Comparison of ENCODE assay signal across 8 cellular contexts in genomic region chr3:51995346-51996156, GRCh38.
DNase-seq lines count a peak whose midpoint lies in the region; FAIRE-seq and TF ChIP-seq lines count a peak whose summit lies in the region.

RPL29 (minus strand) TSS chr3:51995895; CDS start chr3:51995461, 434 bp downstream.

- H3K4me3 ChIP-seq in Loucy (ENCODE audit: low read length, poor library complexity, severe bottlenecking) = peak within 1 kb of the TSS; percentile 98
- H3K4me3 ChIP-seq in fibroblast of pulmonary artery (replicated peaks; ENCODE audit: low read depth, low read length) = peak within 1 kb of the TSS; percentile 99

- H3F3A ChIP-seq in Loucy (ENCODE audit: low read depth) = no peaks in the 10 kb centered on the region

- peak; percentile 81 for TF ChIP-seq POLR2A in H54 (IDR thresholded peaks at IDR 0.05; ENCODE audit: low read depth, low read length)

- DNase-seq in ELF-1 (ENCODE audit: low read depth, low spot score) (peak; percentile 95), H54 (ENCODE audit: insufficient read length, low spot score) (peak; percentile 88), SHP77 (lab: John Stamatoyannopoulos, UW) (peak; percentile 87 to 88), fibroblast of pulmonary artery (ENCODE audit: low read depth) (peak; percentile 98), nephron progenitor cell (peak; percentile 84)
- DNase-seq in activated T-helper 9 cell treated with anti-CD3 and anti-CD28 coated beads, Interleukin-2, amount 50 U/mL, for 16 hours (ENCODE audit: low read depth) = peak; percentile 86

- peaks cover 28% of the 10 kb centered on the region; the same call in 1 of the 2 replicates for H3K36me3 ChIP-seq in Loucy (ENCODE audit: insufficient read depth, low read length)

- peak within 1 kb of the TSS; percentile 100 for H3K27ac Mint-ChIP-seq in nephron progenitor cell
- H3K27ac Mint-ChIP-seq in stimulated activated naive CD8-positive, alpha-beta T cell treated with anti-CD3 and anti-CD28 coated beads, Interleukin-15, Interleukin-2, amounts not matched to agents 100 ng/mL and 50 ng/mL, for 24 hours = peak within 1 kb of the TSS; percentile 100

- peaks cover 10% of the 10 kb centered on the region for H3K27me3 ChIP-seq in Loucy (ENCODE audit: insufficient read depth, low read length, poor library complexity, severe bottlenecking)

- peak within 1 kb of the TSS; percentile 100 for H3K4me2 ChIP-seq in Loucy (ENCODE audit: low read depth, low read length, poor library complexity, severe bottlenecking)

- peaks cover 43% of the 10 kb centered on the region for H4K20me1 ChIP-seq in Loucy (ENCODE audit: insufficient read depth, low read length, poor library complexity, severe bottlenecking)

- H3K27me3 Mint-ChIP-seq in nephron progenitor cell (ENCODE audit: low read depth, poor library complexity) = peaks cover 11% of the 10 kb centered on the region
- H3K27me3 Mint-ChIP-seq in stimulated activated naive CD8-positive, alpha-beta T cell treated with anti-CD3 and anti-CD28 coated beads, Interleukin-15, Interleukin-2, amounts not matched to agents 100 ng/mL and 50 ng/mL, for 24 hours = no peaks in the 10 kb centered on the region

- no peaks in the 10 kb centered on the region for H3K9me2 ChIP-seq in Loucy (replicated peaks; ENCODE audit: low read depth, low read length)

- H3K9me3 Mint-ChIP-seq in nephron progenitor cell = no peaks in the 10 kb centered on the region
- H3K9me3 Mint-ChIP-seq in stimulated activated naive CD8-positive, alpha-beta T cell treated with anti-CD3 and anti-CD28 coated beads, Interleukin-15, Interleukin-2, amounts not matched to agents 100 ng/mL and 50 ng/mL, for 24 hours = no peaks in the 10 kb centered on the region

- H2AFZ ChIP-seq in Loucy (ENCODE audit: low read length) = peak within 1 kb of the TSS; percentile 73; the same call in 1 of the 2 replicates

- peaks cover 43% of the 10 kb centered on the region for H3K36me3 Mint-ChIP-seq in nephron progenitor cell (ENCODE audit: low read depth)
- peaks cover 46% of the 10 kb centered on the region for H3K36me3 Mint-ChIP-seq in stimulated activated naive CD8-positive, alpha-beta T cell treated with anti-CD3 and anti-CD28 coated beads, Interleukin-15, Interleukin-2, amounts not matched to agents 100 ng/mL and 50 ng/mL, for 24 hours (ENCODE audit: low read depth)

- peaks cover 63% of the 10 kb centered on the region for H3K4me1 Mint-ChIP-seq in nephron progenitor cell
- peaks cover 38% of the 10 kb centered on the region for H3K4me1 Mint-ChIP-seq in stimulated activated naive CD8-positive, alpha-beta T cell treated with anti-CD3 and anti-CD28 coated beads, Interleukin-15, Interleukin-2, amounts not matched to agents 100 ng/mL and 50 ng/mL, for 24 hours (ENCODE audit: low read depth)

- no peaks in the 10 kb centered on the region for H3K9me3 ChIP-seq in Loucy (ENCODE audit: insufficient read depth, low read depth, low read length)

- FAIRE-seq in H54 (lab: Jason Lieb, UNC) = no peak

- H3K9ac ChIP-seq in Loucy (ENCODE audit: low read depth, low read length, poor library complexity, severe bottlenecking) = peak within 1 kb of the TSS; percentile 99

- TF ChIP-seq CTCF in Loucy (conservative IDR thresholded peaks at IDR 0.05; ENCODE audit: low read length) (no peak), fibroblast of pulmonary artery (IDR thresholded peaks at IDR 0.05; ENCODE audit: low read length, missing control alignments) (no peak), nephron progenitor cell (IDR thresholded peaks at IDR 0.05) (no peak)

- H3K79me2 ChIP-seq in Loucy (ENCODE audit: insufficient read depth, low read length) = peaks cover 46% of the 10 kb centered on the region

- H3K4me3 Mint-ChIP-seq in nephron progenitor cell = peak within 1 kb of the TSS; percentile 97
- H3K4me3 Mint-ChIP-seq in stimulated activated naive CD8-positive, alpha-beta T cell treated with anti-CD3 and anti-CD28 coated beads, Interleukin-15, Interleukin-2, amounts not matched to agents 100 ng/mL and 50 ng/mL, for 24 hours = peak within 1 kb of the TSS; percentile 99

- H3K4me1 ChIP-seq in Loucy (ENCODE audit: insufficient read depth, low read length, poor library complexity, severe bottlenecking) = peaks cover 28% of the 10 kb centered on the region

Comparison
In these comparisons a context has a peak if more than half of its experiments do, and no peak if none do; other contexts are left out.
1. Peak in every context shown above with its lines: DNase-seq and H3K4me3 ChIP-seq.